ENCODE assay signal across 8 cellular contexts in the genomic region with DNA sequence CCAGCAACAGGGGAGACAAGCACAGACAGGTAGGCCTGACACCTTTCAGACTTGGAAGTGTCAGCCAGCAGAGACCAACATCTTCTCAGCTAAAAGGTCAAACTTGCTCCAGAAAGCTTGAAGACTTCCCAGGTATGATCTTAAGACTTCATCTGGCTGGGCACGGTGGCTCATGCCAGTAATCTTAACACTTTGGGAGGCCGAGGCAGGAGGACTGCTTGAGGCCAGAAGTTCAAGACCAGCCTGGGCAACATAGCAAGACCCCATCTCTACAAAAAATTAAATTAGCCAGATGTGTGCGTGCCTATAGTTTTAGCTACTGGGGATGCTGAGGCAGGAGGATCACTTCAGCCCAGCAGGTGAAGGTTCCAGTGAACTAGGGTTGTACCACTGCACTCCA.
"Had no signal": no experiment of that assay in that cellular context is flagged by ENCODE, and none has a peak within 500 bp of the region (broad histone marks: within the 10 kb centered on the region; RNA-seq: fewer than 3 reads in every experiment).

No MANE protein-coding gene starts in this region.

- H3K27ac ChIP-seq: GM23248 had no signal

- H3K4me3 ChIP-seq: GM23248, HAP-1 had no signal

- DNase-seq: GM23248, GOT3, H7, HFFc6, KG1 had no signal

- H3K36me3 ChIP-seq: HAP-1 had no signal

- H2AFZ ChIP-seq: GM23248 had no signal

- ATAC-seq: HCT116 had no signal

- H3K9me3 ChIP-seq: HAP-1 had no signal

- H3K4me1 ChIP-seq: HAP-1 had no signal

- H3K9ac ChIP-seq: GM23248 had no signal

- FAIRE-seq: HTR-8/SVneo had no signal
